1 cellular context compared by ENCODE assay signal in genomic region chr2:38542248-38542631, GRCh38.
TF ChIP-seq lines count a peak whose summit lies in the region.

No MANE protein-coding gene starts in this region.

TF ChIP-seq in HepG2, 621 proteins besides CTCF, POLR2A, EP300 and RAD21:
- TF ChIP-seq SALL1 (CRISPR knock-in tag; IDR thresholded peaks at IDR 0.05) (0 out of 2 replicates have a peak, but pooled peaks have one; percentile 12), ZFP91 (CRISPR knock-in tag; IDR thresholded peaks at IDR 0.05; ENCODE audit: borderline replicate concordance) (0 out of 2 replicates have a peak, but pooled peaks have one; percentile 12), ZBTB38 (CRISPR knock-in tag; IDR thresholded peaks at IDR 0.05) (peak; percentile 81; the same call in 1 of the 2 replicates), ZBTB34 (CRISPR knock-in tag; IDR thresholded peaks at IDR 0.05) (0 out of 2 replicates have a peak, but pooled peaks have one; percentile 34), SMYD3 (CRISPR knock-in tag; IDR thresholded peaks at IDR 0.05) (peak; percentile 66; the same call in 1 of the 2 replicates), IKZF5 (CRISPR knock-in tag; IDR thresholded peaks at IDR 0.05) (0 out of 2 replicates have a peak, but pooled peaks have one; percentile 7), ZMYM2 (CRISPR knock-in tag; IDR thresholded peaks at IDR 0.05) (0 out of 2 replicates have a peak, but pooled peaks have one; percentile 55)
